Comparison of ENCODE assay signal across 27 cellular contexts in genomic region chr2:237797253-237797652, GRCh38.
"Had no signal": no experiment of that assay in that cellular context is flagged by ENCODE, and none has a peak within 500 bp of the region (broad histone marks: within the 10 kb centered on the region; RNA-seq: fewer than 3 reads in every experiment).

No MANE protein-coding gene starts in this region.

- H3K4me1 ChIP-seq: neural progenitor cell, parathyroid adenoma, psoas muscle, spleen, suprapubic skin, testis, tibial artery, transverse colon, upper lobe of right lung, uterus had no signal

- H3K27me3 ChIP-seq: neural progenitor cell, ovary, spleen, suprapubic skin, testis, tibial artery, transverse colon, upper lobe of right lung, uterus had no signal

- H3K4me2 ChIP-seq: neural progenitor cell, smooth muscle cell had no signal

- H2AFZ ChIP-seq: neural progenitor cell, parathyroid adenoma had no signal

- ATAC-seq: natural killer cell; psoas muscle; sciatic nerve; stimulated activated memory B cell treated with anti-CD40 and anti-IgM and Interleukin-4, amounts not matched to agents 10 μg/mL and 1 μg/mL and 100 μg/mL, for 72 hours; stimulated activated naive CD8-positive, alpha-beta T cell treated with anti-CD3 and anti-CD28 coated beads, Interleukin-15, amount 100 ng/mL, for 72 hours; stimulated activated naive CD8-positive, alpha-beta T cell treated with anti-CD3 and anti-CD28 coated beads, Interleukin-15, Interleukin-2, amounts not matched to agents 100 U/mL and 50 U/mL, for 24 hours; upper lobe of right lung had no signal

- H3K9me3 ChIP-seq: ovary, testis, transverse colon, upper lobe of right lung, uterus had no signal

- H3K36me3 ChIP-seq: neural progenitor cell, ovary, spleen, suprapubic skin, tibial artery, transverse colon, upper lobe of right lung, uterus had no signal

- H3K9ac ChIP-seq: neural progenitor cell, parathyroid adenoma had no signal

- H3K79me2 ChIP-seq: parathyroid adenoma had no signal

- H3K4me3 ChIP-seq: neural progenitor cell, ovary, psoas muscle, skin epidermis, smooth muscle cell, spleen, suprapubic skin, tibial artery, transverse colon, upper lobe of right lung, uterus had no signal

- H3K27ac ChIP-seq: neural progenitor cell, ovary, parathyroid adenoma, psoas muscle, skin epidermis, spleen, suprapubic skin, testis, tibial artery, transverse colon, upper lobe of right lung, uterus had no signal

- DNase-seq: natural killer cell; occipital lobe; ovary; psoas muscle; right cardiac atrium; spleen; stimulated activated CD4-positive, alpha-beta T cell treated with anti-CD3 and anti-CD28 coated beads, Interleukin-12 subunit alpha, Interleukin-12 subunit beta, amount 100 ng/mL, for 4 hours; stimulated activated CD4-positive, alpha-beta T cell treated with anti-CD3 and anti-CD28 coated beads, Interleukin-1b, Interleukin-23, amount 100 ng/mL, for 48 hours; stimulated activated CD4-positive, alpha-beta T cell treated with anti-CD3 and anti-CD28 coated beads, Interleukin-4, amount 100 ng/mL, for 1 hour; stimulated activated CD4-positive, alpha-beta T cell treated with anti-CD3 and anti-CD28 coated beads, Interleukin-4, amount 100 ng/mL, for 4 hours; stimulated activated CD8-positive, alpha-beta memory T cell treated with anti-CD3 and anti-CD28 coated beads, Interleukin-4, amount 100 ng/mL, for 48 hours; stimulated activated naive CD4-positive, alpha-beta T cell; stimulated activated naive CD8-positive, alpha-beta T cell treated with anti-CD3 and anti-CD28 coated beads, Interleukin-15, amount 100 ng/mL, for 72 hours; stimulated activated naive CD8-positive, alpha-beta T cell treated with anti-CD3 and anti-CD28 coated beads, Interleukin-15, Interleukin-2, amounts not matched to agents 100 U/mL and 50 U/mL, for 24 hours; substantia nigra; testis; tibial artery; transverse colon; upper lobe of right lung; uterus had no signal
